Comparison of ENCODE assay signal across 13 cellular contexts in the genomic region with DNA sequence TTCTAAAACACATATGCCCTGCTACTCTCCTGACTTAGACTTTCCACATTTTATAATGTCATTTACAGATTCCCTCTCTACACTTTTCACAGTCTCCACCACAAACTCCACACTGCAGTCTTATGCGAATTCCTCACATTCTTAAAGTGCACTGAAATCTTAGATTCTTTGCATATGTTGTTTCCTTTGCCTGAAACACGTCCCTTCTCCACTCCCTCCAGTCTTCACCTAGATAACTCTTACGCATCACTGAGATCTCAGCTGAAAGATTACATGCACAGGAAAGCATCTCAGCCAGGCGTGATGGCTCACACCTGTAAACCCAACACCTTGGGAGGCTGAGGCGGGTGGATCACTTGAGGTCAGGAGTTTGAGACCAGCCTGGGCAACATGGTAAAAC. TPM values are rescaled to one million over a fixed set of nuclear protein-coding genes. Genes with fewer than 3 reads are reported as not detected.
DNase-seq lines count a peak whose midpoint lies in the region; ATAC-seq and TF ChIP-seq lines count a peak whose summit lies in the region.
"Had no signal": no experiment of that assay in that cellular context is flagged by ENCODE, and none has a peak within 500 bp of the region (broad histone marks: within the 10 kb centered on the region; RNA-seq: fewer than 3 reads in every experiment).

No MANE protein-coding gene starts in this region.

- WGBS in sigmoid colon, 2 donors = 63 to 67% methylated on average over 5 of the region's 5 CpGs

- H3K27ac Mint-ChIP-seq in stimulated activated naive CD8-positive, alpha-beta T cell treated with anti-CD3 and anti-CD28 coated beads, Interleukin-15, Interleukin-2, amounts not matched to agents 100 ng/mL and 50 ng/mL, for 24 hours = peak overlapping the region; percentile 65
- H3K27ac Mint-ChIP-seq in stimulated activated naive CD8-positive, alpha-beta T cell treated with anti-CD3 and anti-CD28 coated beads, Interleukin-15, amount 100 ng/mL, for 72 hours = peak overlapping the region in 1 of 2 donors; percentile 2
- peak overlapping the region; percentile 50 for H3K27ac Mint-ChIP-seq in activated naive CD8-positive, alpha-beta T cell treated with anti-CD3 and anti-CD28 coated beads, Interleukin-2, amount 50 U/mL, for 24 hours
- H3K27ac Mint-ChIP-seq: activated naive CD4-positive, alpha-beta T cell treated with anti-CD3 and anti-CD28 coated beads, Interleukin-2, amount 50 U/mL, for 72 hours had no signal

- no peak overlapping the region for H3K4me3 Mint-ChIP-seq in stimulated activated naive CD8-positive, alpha-beta T cell treated with anti-CD3 and anti-CD28 coated beads, Interleukin-15, Interleukin-2, amounts not matched to agents 100 ng/mL and 50 ng/mL, for 24 hours
- no peak overlapping the region for H3K4me3 Mint-ChIP-seq in stimulated activated naive CD8-positive, alpha-beta T cell treated with anti-CD3 and anti-CD28 coated beads, Interleukin-15, amount 100 ng/mL, for 72 hours
- H3K4me3 Mint-ChIP-seq in activated naive CD8-positive, alpha-beta T cell treated with anti-CD3 and anti-CD28 coated beads, Interleukin-2, amount 50 U/mL, for 24 hours = no peak overlapping the region

- H3K27ac ChIP-seq in sigmoid colon (no peak overlapping the region), ascending aorta (no peak overlapping the region)

- H3K9me3 ChIP-seq in sigmoid colon (no peaks in the 10 kb centered on the region), ascending aorta (no peaks in the 10 kb centered on the region)

- H3K27me3 ChIP-seq in sigmoid colon (peaks cover 0 to 10% (median 0%) of the 10 kb centered on the region in 3 donors), ascending aorta (no peaks in the 10 kb centered on the region)

- intact Hi-C loops in sigmoid colon (cut with DNase I) (no loop called here), ascending aorta (cut with DNase I) (no loop called here)

- H3K4me1 Mint-ChIP-seq in stimulated activated naive CD8-positive, alpha-beta T cell treated with anti-CD3 and anti-CD28 coated beads, Interleukin-15, Interleukin-2, amounts not matched to agents 100 ng/mL and 50 ng/mL, for 24 hours (ENCODE audit: low read depth) = peaks cover 52% of the 10 kb centered on the region
- H3K4me1 Mint-ChIP-seq in stimulated activated naive CD8-positive, alpha-beta T cell treated with anti-CD3 and anti-CD28 coated beads, Interleukin-15, amount 100 ng/mL, for 72 hours = peaks cover 54% of the 10 kb centered on the region
- peaks cover 51% of the 10 kb centered on the region for H3K4me1 Mint-ChIP-seq in activated naive CD8-positive, alpha-beta T cell treated with anti-CD3 and anti-CD28 coated beads, Interleukin-2, amount 50 U/mL, for 24 hours

- no peak for ATAC-seq in stimulated activated naive CD8-positive, alpha-beta T cell treated with anti-CD3 and anti-CD28 coated beads, Interleukin-15, amount 100 ng/mL, for 72 hours
- ATAC-seq in activated naive CD8-positive, alpha-beta T cell treated with anti-CD3 and anti-CD28 coated beads, Interleukin-2, amount 50 U/mL, for 24 hours = no peak
- ATAC-seq in HG03039 (IDR thresholded peaks at IDR 0.05; ENCODE audit: unreplicated experiment) (no peak), GM18498 (IDR thresholded peaks at IDR 0.05; ENCODE audit: unreplicated experiment) (no peak)
- ATAC-seq: activated CD4-positive, CD25-positive, alpha-beta regulatory T cell treated with anti-CD3 and anti-CD28 coated beads, Interleukin-2, amount 50 U/mL, for 24 hours; activated naive CD4-positive, alpha-beta T cell treated with anti-CD3 and anti-CD28 coated beads, Interleukin-2, amount 50 U/mL, for 72 hours had no signal

- no peak for TF ChIP-seq EP300 in sigmoid colon (IDR thresholded peaks at IDR 0.05)

- no peak overlapping the region for H3K4me3 ChIP-seq in sigmoid colon
- H3K4me3 ChIP-seq in ascending aorta = no peak overlapping the region

- no peaks in the 10 kb centered on the region for H3K9me3 Mint-ChIP-seq in stimulated activated naive CD8-positive, alpha-beta T cell treated with anti-CD3 and anti-CD28 coated beads, Interleukin-15, Interleukin-2, amounts not matched to agents 100 ng/mL and 50 ng/mL, for 24 hours
- H3K9me3 Mint-ChIP-seq in stimulated activated naive CD8-positive, alpha-beta T cell treated with anti-CD3 and anti-CD28 coated beads, Interleukin-15, amount 100 ng/mL, for 72 hours = no peaks in the 10 kb centered on the region
- no peaks in the 10 kb centered on the region for H3K9me3 Mint-ChIP-seq in activated naive CD8-positive, alpha-beta T cell treated with anti-CD3 and anti-CD28 coated beads, Interleukin-2, amount 50 U/mL, for 24 hours
- H3K9me3 Mint-ChIP-seq: activated naive CD4-positive, alpha-beta T cell treated with anti-CD3 and anti-CD28 coated beads, Interleukin-2, amount 50 U/mL, for 72 hours had no signal

- no peaks in the 10 kb centered on the region for H3K27me3 Mint-ChIP-seq in stimulated activated naive CD8-positive, alpha-beta T cell treated with anti-CD3 and anti-CD28 coated beads, Interleukin-15, Interleukin-2, amounts not matched to agents 100 ng/mL and 50 ng/mL, for 24 hours
- H3K27me3 Mint-ChIP-seq in stimulated activated naive CD8-positive, alpha-beta T cell treated with anti-CD3 and anti-CD28 coated beads, Interleukin-15, amount 100 ng/mL, for 72 hours = no peaks in the 10 kb centered on the region
- no peaks in the 10 kb centered on the region for H3K27me3 Mint-ChIP-seq in activated naive CD8-positive, alpha-beta T cell treated with anti-CD3 and anti-CD28 coated beads, Interleukin-2, amount 50 U/mL, for 24 hours

- H3K4me1 ChIP-seq in sigmoid colon = peaks cover 0 to 8% (median 1%) of the 10 kb centered on the region in 4 donors
- peaks cover 0 to 3% of the 10 kb centered on the region in 2 donors for H3K4me1 ChIP-seq in ascending aorta

- H3K36me3 Mint-ChIP-seq in stimulated activated naive CD8-positive, alpha-beta T cell treated with anti-CD3 and anti-CD28 coated beads, Interleukin-15, Interleukin-2, amounts not matched to agents 100 ng/mL and 50 ng/mL, for 24 hours (ENCODE audit: low read depth) = peaks cover 7% of the 10 kb centered on the region
- H3K36me3 Mint-ChIP-seq in activated naive CD8-positive, alpha-beta T cell treated with anti-CD3 and anti-CD28 coated beads, Interleukin-2, amount 50 U/mL, for 24 hours (ENCODE audit: low read depth) = peaks cover 15% of the 10 kb centered on the region

- H3K36me3 ChIP-seq in sigmoid colon (no peaks in the 10 kb centered on the region), ascending aorta (no peaks in the 10 kb centered on the region)

- DNase-seq in stimulated activated naive CD8-positive, alpha-beta T cell treated with anti-CD3 and anti-CD28 coated beads, Interleukin-15, amount 100 ng/mL, for 72 hours = no peak
- no peak for DNase-seq in activated naive CD8-positive, alpha-beta T cell treated with anti-CD3 and anti-CD28 coated beads, Interleukin-2, amount 50 U/mL, for 24 hours
- DNase-seq in iris pigment epithelial cell (ENCODE audit: low read depth) (peak; percentile 82), sigmoid colon (no peak), ascending aorta (ENCODE audit: low spot score in 2 of 2) (no peak)
- DNase-seq: hippocampal formation, mammary epithelial cell, NCI-H748 treated with DMSO at 0.1 percent for 48 hours had no signal

- TF ChIP-seq CTCF in sigmoid colon (IDR thresholded peaks at IDR 0.05) (no peak), ascending aorta (IDR thresholded peaks at IDR 0.05) (no peak)

- TF ChIP-seq POLR2A in sigmoid colon (IDR thresholded peaks at IDR 0.05) = no peak

RNA-seq across cellular contexts. Expression of a gene that starts 3.8 kb away (rescaled TPM):
- total RNA-seq in sigmoid colon = 10 to 100 TPM in 1 of 4 donors, 1 to 10 TPM in 3; 4.3 to 16.3 (median 6.8) TPM
- polyA plus RNA-seq in sigmoid colon = 10 to 100 TPM in 1 of 3 donors, 1 to 10 TPM in 2; 4.9 to 54.7 (median 6.6) TPM
- 21.6 TPM for total RNA-seq in ascending aorta
- polyA plus RNA-seq: mammary epithelial cell had no signal

RNA-seq across cellular contexts. Expression of a gene that starts 4.4 kb away (rescaled TPM):
- total RNA-seq in sigmoid colon (10 to 100 TPM; 46.6 to 56.3 (median 53.2) TPM), ascending aorta (78.0 TPM)
- polyA plus RNA-seq in sigmoid colon = 10 to 100 TPM; 22.9 to 86.2 (median 25.8) TPM

RNA-seq across cellular contexts. Expression of a gene that starts 23.9 kb away (rescaled TPM):
- total RNA-seq in sigmoid colon = 1 to 10 TPM in 2 of 4 donors, under 1 TPM in 1, not detected in 1; 0.71 to 3.9 (median 1.8) TPM
- polyA plus RNA-seq in sigmoid colon = 1 to 10 TPM in 1 of 3 donors, under 1 TPM in 1, not detected in 1; 0.60 to 1.5 TPM
- 2.8 TPM for total RNA-seq in ascending aorta

RNA-seq across cellular contexts. Expression of a gene that starts 28.4 kb away (rescaled TPM):
- total RNA-seq in sigmoid colon (under 1 TPM in 1 of 4 donors, not detected in 3; 0.36 TPM), ascending aorta (not detected)
- under 1 TPM in 1 of 3 donors, not detected in 2; 0.09 TPM for polyA plus RNA-seq in sigmoid colon

RNA-seq across cellular contexts. Expression of a gene that starts 36.8 kb away (rescaled TPM):
- total RNA-seq in sigmoid colon (10 to 100 TPM; 30.7 to 48.5 (median 40.7) TPM), ascending aorta (0.64 TPM)
- polyA plus RNA-seq in sigmoid colon = 10 to 100 TPM; 42.3 to 52.9 (median 46.7) TPM
